10 cellular contexts compared by ENCODE assay signal in genomic region chrX:10158279-10158939, GRCh38. TPM values are rescaled to one million over a fixed set of nuclear protein-coding genes. Genes with fewer than 3 reads are reported as not detected.
DNase-seq lines count a peak whose midpoint lies in the region; ATAC-seq, FAIRE-seq and TF ChIP-seq lines count a peak whose summit lies in the region.
"Had no signal": no experiment of that assay in that cellular context is flagged by ENCODE, and none has a peak within 500 bp of the region (broad histone marks: within the 10 kb centered on the region; RNA-seq: fewer than 3 reads in every experiment).

No MANE protein-coding gene starts in this region.

- H3K36me3 ChIP-seq in mucosa of descending colon (ENCODE audit: low read depth) = no peaks in the 10 kb centered on the region

- TF ChIP-seq CTCF in coronary artery (IDR thresholded peaks at IDR 0.05) (no peak), mucosa of descending colon (IDR thresholded peaks at IDR 0.05) (no peak)

- DNase-seq in activated CD4-positive, alpha-beta T cell treated with anti-CD3 and anti-CD28 coated beads, Interleukin-2, amount 50 U/mL, for 48 hours = peak; percentile 3 to 6
- no peak for DNase-seq in activated CD4-positive, alpha-beta T cell treated with anti-CD3 and anti-CD28 coated beads, Interleukin-2, amount 50 U/mL, for 1 hour
- DNase-seq in NCI-H2196 (lab: John Stamatoyannopoulos, UW; ENCODE audit: unreplicated experiment) (peak; percentile 13), coronary artery (ENCODE audit: low spot score) (no peak), mucosa of descending colon (no peak), GM19239 (ENCODE audit: insufficient read length, low spot score) (no peak), SKM-1 treated with dmso at 0.1 percent for 144 hours (lab: John Stamatoyannopoulos, UW; ENCODE audit: unreplicated experiment) (no peak)

- FAIRE-seq in GM19239 (lab: Jason Lieb, UNC) = no peak
- FAIRE-seq: G401.6, TTC549 had no signal

- peak overlapping the region; percentile 62 for H3K4me3 ChIP-seq in coronary artery
- no peak overlapping the region for H3K4me3 ChIP-seq in mucosa of descending colon

- intact Hi-C loops in mucosa of descending colon (cut with DNase I, micrococcal nuclease) = no loop called here

- no peak overlapping the region for H3K27ac ChIP-seq in coronary artery

- peak; percentile 33 for ATAC-seq in mucosa of descending colon
- no peak for ATAC-seq in GM18861 (IDR thresholded peaks at IDR 0.05; ENCODE audit: unreplicated experiment)

- no peaks in the 10 kb centered on the region for H3K4me1 ChIP-seq in mucosa of descending colon (ENCODE audit: low read depth)

- no peaks in the 10 kb centered on the region for H3K9me3 ChIP-seq in mucosa of descending colon

RNA-seq across cellular contexts. Expression of gene CLCN4, which starts 1.6 kb away (rescaled TPM):
- total RNA-seq in mucosa of descending colon = 1 to 10 TPM in 2 of 3 donors, under 1 TPM in 1; 0.26 to 1.8 (median 1.7) TPM

Comparison
In these comparisons a context has a peak if more than half of its experiments do, and no peak if none do; other contexts are left out.
1. DNase-seq: peak in activated CD4-positive, alpha-beta T cell treated with anti-CD3 and anti-CD28 coated beads, Interleukin-2, amount 50 U/mL, for 48 hours (2 of 2) and NCI-H2196 (single experiment); none in activated CD4-positive, alpha-beta T cell treated with anti-CD3 and anti-CD28 coated beads, Interleukin-2, amount 50 U/mL, for 1 hour (single experiment), coronary artery (single experiment), mucosa of descending colon (0 of 3), GM19239 (single experiment) and SKM-1 treated with dmso at 0.1 percent for 144 hours (single experiment).